9 cellular contexts compared by ENCODE assay signal in genomic region chr6:149495349-149496016, GRCh38. TPM values are rescaled to one million over a fixed set of nuclear protein-coding genes. Genes with fewer than 3 reads are reported as not detected.
A peak's percentile ranks its signal among the peaks of the same experiment; 100 is the strongest.
DNase-seq lines count a peak whose midpoint lies in the region; ATAC-seq lines count a peak whose summit lies in the region.
"Not testable (repeated sequence)": the region's sequence is repeated elsewhere in the genome, so short reads cannot be mapped to it uniquely, and the experiment has no call there.
"Had no signal": no experiment of that assay in that cellular context is flagged by ENCODE, and none has a peak within 500 bp of the region (broad histone marks: within the 10 kb centered on the region; RNA-seq: fewer than 3 reads in every experiment).

No MANE protein-coding gene starts in this region.

- not testable (repeated sequence) for H3K27me3 ChIP-seq in CD8-positive, alpha-beta memory T cell (ENCODE audit: insufficient read depth, low read length, poor library complexity, severe bottlenecking); naive thymus-derived CD4-positive, alpha-beta T cell (ENCODE audit: control insufficient read depth in 2 of 2, insufficient read depth in 2 of 2, low read length in 2 of 2)

- intact Hi-C loops in naive thymus-derived CD4-positive, alpha-beta T cell (cut with micrococcal nuclease), result loop anchor here (1.0 kb wide), 6 partner anchors 10 to 355 kb away; partner anchors contain the start of genes ZC3H12D (in 2 of the 2) and PPIL4 (in 1 of the 2)

- not testable (repeated sequence) for H3K27me3 Mint-ChIP-seq in CD8-positive, alpha-beta memory T cell; activated CD8-positive, alpha-beta memory T cell treated with anti-CD3 and anti-CD28 coated beads, Interleukin-2, amount 10 ng/mL, durations not matched to agents 7 days and 5 days; activated naive CD8-positive, alpha-beta T cell treated with anti-CD3 and anti-CD28 coated beads, Interleukin-2, amount 50 U/mL, for 24 hours; naive thymus-derived CD4-positive, alpha-beta T cell; stimulated activated naive CD8-positive, alpha-beta T cell treated with anti-CD3 and anti-CD28 coated beads, Interleukin-15, Interleukin-2, amounts not matched to agents 100 ng/mL and 50 ng/mL, for 24 hours

- not testable (repeated sequence) for DNase-seq in CD8-positive, alpha-beta memory T cell; activated naive CD8-positive, alpha-beta T cell treated with anti-CD3 and anti-CD28 coated beads, Interleukin-2, amount 50 U/mL, for 24 hours
- DNase-seq in activated CD8-positive, alpha-beta memory T cell treated with anti-CD3 and anti-CD28 coated beads, Interleukin-2, amount 10 ng/mL, durations not matched to agents 7 days and 5 days, result peak; percentile 51
- DNase-seq in activated effector memory CD4-positive, alpha-beta T cell treated with anti-CD3 and anti-CD28 coated beads, Interleukin-2, amount 50 U/mL, for 16 hours, result peak; percentile 76
- DNase-seq in naive thymus-derived CD4-positive, alpha-beta T cell, result peak in 2 of 9 donors; percentile 11 to 33

- not testable (repeated sequence) for H3K9me3 Mint-ChIP-seq in CD8-positive, alpha-beta memory T cell; activated CD8-positive, alpha-beta memory T cell treated with anti-CD3 and anti-CD28 coated beads, Interleukin-2, amount 10 ng/mL, durations not matched to agents 7 days and 5 days (ENCODE audit: low read depth); activated naive CD8-positive, alpha-beta T cell treated with anti-CD3 and anti-CD28 coated beads, Interleukin-2, amount 50 U/mL, for 24 hours; naive thymus-derived CD4-positive, alpha-beta T cell; stimulated activated naive CD8-positive, alpha-beta T cell treated with anti-CD3 and anti-CD28 coated beads, Interleukin-15, Interleukin-2, amounts not matched to agents 100 ng/mL and 50 ng/mL, for 24 hours

- peak overlapping the region; percentile 32 to 81 (median 58) for H3K4me3 Mint-ChIP-seq in CD8-positive, alpha-beta memory T cell
- H3K4me3 Mint-ChIP-seq in activated CD8-positive, alpha-beta memory T cell treated with anti-CD3 and anti-CD28 coated beads, Interleukin-2, amount 10 ng/mL, durations not matched to agents 7 days and 5 days, result peak overlapping the region; percentile 64
- peak overlapping the region; percentile 70 for H3K4me3 Mint-ChIP-seq in activated naive CD8-positive, alpha-beta T cell treated with anti-CD3 and anti-CD28 coated beads, Interleukin-2, amount 50 U/mL, for 24 hours
- H3K4me3 Mint-ChIP-seq in naive thymus-derived CD4-positive, alpha-beta T cell, result peak overlapping the region; percentile 51 to 76 (median 68)
- peak overlapping the region; percentile 67 for H3K4me3 Mint-ChIP-seq in stimulated activated naive CD8-positive, alpha-beta T cell treated with anti-CD3 and anti-CD28 coated beads, Interleukin-15, Interleukin-2, amounts not matched to agents 100 ng/mL and 50 ng/mL, for 24 hours

- H3K9me3 ChIP-seq in CD8-positive, alpha-beta memory T cell (ENCODE audit: low read length); naive thymus-derived CD4-positive, alpha-beta T cell (ENCODE audit: control insufficient read depth in 2 of 3, low read length in 3 of 3): not testable (repeated sequence)

- H3K4me1 Mint-ChIP-seq in CD8-positive, alpha-beta memory T cell, result peaks cover 21 to 60% (median 54%) of the 10 kb centered on the region in 3 donors
- peaks cover 64% of the 10 kb centered on the region for H3K4me1 Mint-ChIP-seq in activated CD8-positive, alpha-beta memory T cell treated with anti-CD3 and anti-CD28 coated beads, Interleukin-2, amount 10 ng/mL, durations not matched to agents 7 days and 5 days
- H3K4me1 Mint-ChIP-seq in activated naive CD8-positive, alpha-beta T cell treated with anti-CD3 and anti-CD28 coated beads, Interleukin-2, amount 50 U/mL, for 24 hours, result peaks cover 79% of the 10 kb centered on the region
- peaks cover 28 to 82% (median 61%) of the 10 kb centered on the region in 7 donors for H3K4me1 Mint-ChIP-seq in naive thymus-derived CD4-positive, alpha-beta T cell
- H3K4me1 Mint-ChIP-seq in stimulated activated naive CD8-positive, alpha-beta T cell treated with anti-CD3 and anti-CD28 coated beads, Interleukin-15, Interleukin-2, amounts not matched to agents 100 ng/mL and 50 ng/mL, for 24 hours (ENCODE audit: low read depth), result peaks cover 80% of the 10 kb centered on the region

- peaks cover 42% of the 10 kb centered on the region for H3K4me1 ChIP-seq in CD8-positive, alpha-beta memory T cell (ENCODE audit: insufficient read depth, low read length)
- peaks cover 16 to 48% of the 10 kb centered on the region in 2 donors for H3K4me1 ChIP-seq in naive thymus-derived CD4-positive, alpha-beta T cell (ENCODE audit: control insufficient read depth in 2 of 2, insufficient read depth in 2 of 2, low read length in 2 of 2)

- POLR2A ChIA-PET in CD8-positive, alpha-beta memory T cell (lab: Charles Lee), result interaction anchor here (0.7 to 1.6 kb wide), 9 partner anchors 10 to 307 kb away, joined by 3 to 39 read pairs (median 7); partner anchors contain the start of genes PPIL4 and ZC3H12D
- POLR2A ChIA-PET in naive thymus-derived CD4-positive, alpha-beta T cell (lab: Charles Lee), result interaction anchor here (0.5 to 3.8 kb wide), 11 partner anchors 10 to 171 kb away, joined by 3 to 32 read pairs (median 5); no protein-coding TSS in a partner anchor

- H3K4me3 ChIP-seq in CD8-positive, alpha-beta memory T cell (ENCODE audit: low read length), result not testable (repeated sequence)
- peak overlapping the region; percentile 44 for H3K4me3 ChIP-seq in naive thymus-derived CD4-positive, alpha-beta T cell (ENCODE audit: low read length)

- H3K36me3 Mint-ChIP-seq in CD8-positive, alpha-beta memory T cell, result peaks cover 0 to 10% (median 2%) of the 10 kb centered on the region in 3 donors
- peaks cover 15% of the 10 kb centered on the region for H3K36me3 Mint-ChIP-seq in activated CD8-positive, alpha-beta memory T cell treated with anti-CD3 and anti-CD28 coated beads, Interleukin-2, amount 10 ng/mL, durations not matched to agents 7 days and 5 days
- peaks cover 16% of the 10 kb centered on the region for H3K36me3 Mint-ChIP-seq in activated naive CD8-positive, alpha-beta T cell treated with anti-CD3 and anti-CD28 coated beads, Interleukin-2, amount 50 U/mL, for 24 hours (ENCODE audit: low read depth)
- peaks cover 0 to 15% (median 12%) of the 10 kb centered on the region in 5 donors for H3K36me3 Mint-ChIP-seq in naive thymus-derived CD4-positive, alpha-beta T cell
- peaks cover 13% of the 10 kb centered on the region for H3K36me3 Mint-ChIP-seq in stimulated activated naive CD8-positive, alpha-beta T cell treated with anti-CD3 and anti-CD28 coated beads, Interleukin-15, Interleukin-2, amounts not matched to agents 100 ng/mL and 50 ng/mL, for 24 hours (ENCODE audit: low read depth)

- peak overlapping the region; percentile 75 to 96 (median 88) for H3K27ac Mint-ChIP-seq in CD8-positive, alpha-beta memory T cell
- peak overlapping the region; percentile 88 for H3K27ac Mint-ChIP-seq in activated CD8-positive, alpha-beta memory T cell treated with anti-CD3 and anti-CD28 coated beads, Interleukin-2, amount 10 ng/mL, durations not matched to agents 7 days and 5 days
- H3K27ac Mint-ChIP-seq in activated naive CD8-positive, alpha-beta T cell treated with anti-CD3 and anti-CD28 coated beads, Interleukin-2, amount 50 U/mL, for 24 hours, result peak overlapping the region; percentile 92
- H3K27ac Mint-ChIP-seq in naive thymus-derived CD4-positive, alpha-beta T cell, result peak overlapping the region; percentile 84 to 100 (median 92)
- H3K27ac Mint-ChIP-seq in stimulated activated naive CD8-positive, alpha-beta T cell treated with anti-CD3 and anti-CD28 coated beads, Interleukin-15, Interleukin-2, amounts not matched to agents 100 ng/mL and 50 ng/mL, for 24 hours, result peak overlapping the region; percentile 93

- H3K36me3 ChIP-seq in CD8-positive, alpha-beta memory T cell (ENCODE audit: insufficient read depth, low read length); naive thymus-derived CD4-positive, alpha-beta T cell (ENCODE audit: control insufficient read depth in 2 of 3, insufficient read depth in 3 of 3, low read length in 3 of 3): not testable (repeated sequence)

- CTCF ChIA-PET in CD8-positive, alpha-beta memory T cell (lab: Charles Lee), result interaction anchor here (0.7 to 4.5 kb wide), 6 partner anchors 10 to 30 kb away, joined by 3 to 44 read pairs (median 4); partner anchors contain the start of gene ZC3H12D
- CTCF ChIA-PET in activated CD8-positive, alpha-beta memory T cell treated with anti-CD3 and anti-CD28 coated beads, Interleukin-2, amount 10 ng/mL, durations not matched to agents 7 days and 5 days (lab: Charles Lee), result interaction anchor here (0.8 to 4.3 kb wide), 10 partner anchors 8 to 467 kb away, joined by 3 to 23 read pairs (median 4); partner anchors contain the start of gene ZC3H12D
- CTCF ChIA-PET in naive thymus-derived CD4-positive, alpha-beta T cell (lab: Charles Lee), result interaction anchor here (0.6 to 5.8 kb wide), 10 partner anchors 8 to 467 kb away, joined by 3 to 43 read pairs (median 4); partner anchors contain the start of gene ZC3H12D

- peak overlapping the region; percentile 52 for H3K27ac ChIP-seq in CD8-positive, alpha-beta memory T cell (ENCODE audit: low read depth, low read length)
- peak overlapping the region; percentile 94 for H3K27ac ChIP-seq in naive thymus-derived CD4-positive, alpha-beta T cell (ENCODE audit: low read depth, low read length)

- peak; percentile 36 for ATAC-seq in HG03439 (IDR thresholded peaks at IDR 0.05; ENCODE audit: unreplicated experiment)
- peak; percentile 8 to 25 for ATAC-seq in activated CD4-positive, CD25-positive, alpha-beta regulatory T cell treated with anti-CD3 and anti-CD28 coated beads, Interleukin-2, amount 50 U/mL, for 24 hours
- ATAC-seq in activated CD8-positive, alpha-beta memory T cell treated with anti-CD3 and anti-CD28 coated beads, Interleukin-2, amount 10 ng/mL, durations not matched to agents 7 days and 5 days, result peak; percentile 48
- not testable (repeated sequence) for ATAC-seq in activated naive CD8-positive, alpha-beta T cell treated with anti-CD3 and anti-CD28 coated beads, Interleukin-2, amount 50 U/mL, for 24 hours
- peak; percentile 46 for ATAC-seq in naive thymus-derived CD4-positive, alpha-beta T cell

RNA-seq across cellular contexts. Expression of gene ZC3H12D, which starts 10.7 kb away (rescaled TPM):
- 10 to 100 TPM; 83.5 to 84.5 TPM for total RNA-seq in CD8-positive, alpha-beta memory T cell
- 2.5 TPM for polyA plus RNA-seq in CD8-positive, alpha-beta memory T cell
- 10 to 100 TPM; 25.3 to 37.5 TPM for total RNA-seq in activated CD8-positive, alpha-beta memory T cell treated with anti-CD3 and anti-CD28 coated beads, Interleukin-2, amount 10 ng/mL, durations not matched to agents 7 days and 5 days
- total RNA-seq in naive thymus-derived CD4-positive, alpha-beta T cell, result 10 to 100 TPM; 30.1 to 85.6 (median 74.1) TPM
- polyA plus RNA-seq in naive thymus-derived CD4-positive, alpha-beta T cell, result 1 to 10 TPM; 1.8 to 2.3 TPM
- total RNA-seq: PC-9 had no signal

RNA-seq across cellular contexts. Expression of gene PPIL4, which starts 50.4 kb away (rescaled TPM):
- total RNA-seq in CD8-positive, alpha-beta memory T cell, result 10 to 100 TPM; 29.7 to 31.9 TPM
- 10.7 TPM for polyA plus RNA-seq in CD8-positive, alpha-beta memory T cell
- total RNA-seq in activated CD8-positive, alpha-beta memory T cell treated with anti-CD3 and anti-CD28 coated beads, Interleukin-2, amount 10 ng/mL, durations not matched to agents 7 days and 5 days, result 10 to 100 TPM; 17.8 to 18.7 TPM
- 10 to 100 TPM; 21.0 to 42.9 (median 35.7) TPM for total RNA-seq in naive thymus-derived CD4-positive, alpha-beta T cell
- polyA plus RNA-seq in naive thymus-derived CD4-positive, alpha-beta T cell, result 10 to 100 TPM; 15.3 to 16.3 TPM
